In genomic region chr17:46056800-46057304, GRCh38 we compare ENCODE assay signal across 11 cellular contexts. TPM values are rescaled to one million over a fixed set of nuclear protein-coding genes. Genes with fewer than 3 reads are reported as not detected.
DNase-seq lines count a peak whose midpoint lies in the region; ATAC-seq, FAIRE-seq and TF ChIP-seq lines count a peak whose summit lies in the region.
"Had no signal": no experiment of that assay in that cellular context is flagged by ENCODE, and none has a peak within 500 bp of the region (broad histone marks: within the 10 kb centered on the region; RNA-seq: fewer than 3 reads in every experiment).

No MANE protein-coding gene starts in this region.

- H3K27ac Mint-ChIP-seq in CD14-positive monocyte (peak overlapping the region in 4 of 7 donors; percentile 2 to 47 (median 18)), natural killer cell (peak overlapping the region; percentile 27 to 37)
- H3K27ac Mint-ChIP-seq: activated CD4-positive, alpha-beta memory T cell treated with anti-CD3 and anti-CD28 coated beads for 36 hours had no signal

- intact Hi-C loops in CD14-positive monocyte (cut with micrococcal nuclease) (loop anchor here in 1 of 2 donors (10.0 kb wide), 1 partner anchor 138 kb away; the partner anchor contains the start of gene KANSL1), natural killer cell (cut with micrococcal nuclease) (no loop called here)

- H3K36me3 ChIP-seq in bronchial epithelial cell (ENCODE audit: control insufficient read depth, insufficient read depth, low read length), result peaks cover 2% of the 10 kb centered on the region
- peaks cover 0 to 5% of the 10 kb centered on the region in 2 donors for H3K36me3 ChIP-seq in small intestine (ENCODE audit: control insufficient read depth in 2 of 2, insufficient read depth in 2 of 2, low read length in 2 of 2)

- ATAC-seq in natural killer cell, result peak in 1 of 3 donors; percentile 21
- ATAC-seq in GM18511 (IDR thresholded peaks at IDR 0.05; ENCODE audit: unreplicated experiment), result no peak

- no peaks in the 10 kb centered on the region for H3K27me3 Mint-ChIP-seq in CD14-positive monocyte (ENCODE audit: low read depth in 3 of 3)
- no peaks in the 10 kb centered on the region for H3K27me3 Mint-ChIP-seq in natural killer cell (ENCODE audit: low read depth in 2 of 2)
- H3K27me3 Mint-ChIP-seq: activated CD4-positive, alpha-beta memory T cell treated with anti-CD3 and anti-CD28 coated beads for 36 hours had no signal

- H3K27me3 ChIP-seq in bronchial epithelial cell (ENCODE audit: control insufficient read depth, insufficient read depth, low read length) (no peaks in the 10 kb centered on the region), small intestine (ENCODE audit: control insufficient read depth in 2 of 2, insufficient read depth in 2 of 2, low read length in 2 of 2) (no peaks in the 10 kb centered on the region)

- no peak overlapping the region for H3K4me3 Mint-ChIP-seq in CD14-positive monocyte
- H3K4me3 Mint-ChIP-seq in natural killer cell, result no peak overlapping the region
- H3K4me3 Mint-ChIP-seq: activated CD4-positive, alpha-beta memory T cell treated with anti-CD3 and anti-CD28 coated beads for 36 hours had no signal

- no peak overlapping the region for H3K27ac ChIP-seq in small intestine (ENCODE audit: low read depth in 1 of 2, low read length in 1 of 2)

- H3K36me3 Mint-ChIP-seq in CD14-positive monocyte (peaks cover 43 to 55% of the 10 kb centered on the region in 2 donors), natural killer cell (no peaks in the 10 kb centered on the region)

- 64 to 88% (median 73%) methylated on average over 4 of the region's 4 CpGs for WGBS in small intestine, 3 donors

- no peaks in the 10 kb centered on the region for H3K9me3 ChIP-seq in small intestine (ENCODE audit: control insufficient read depth, low read depth)

- DNase-seq in CD14-positive monocyte (ENCODE audit: low spot score) (no peak), LHCN-M2 (ENCODE audit: low read depth) (peak; percentile 81), bronchial epithelial cell (ENCODE audit: low read depth) (peak; percentile 46), natural killer cell (no peak), retina (no peak), small intestine (no peak), NCI-H2227 (lab: John Stamatoyannopoulos, UW; ENCODE audit: unreplicated experiment) (no peak)
- DNase-seq: activated CD4-positive, alpha-beta memory T cell treated with anti-CD3 and anti-CD28 coated beads for 36 hours; effector memory CD4-positive, alpha-beta T cell had no signal

- TF ChIP-seq CTCF in CD14-positive monocyte (IDR thresholded peaks at IDR 0.05) (no peak), bronchial epithelial cell (IDR thresholded peaks at IDR 0.05; ENCODE audit: insufficient read depth, low read length, severe bottlenecking) (no peak), natural killer cell (IDR thresholded peaks at IDR 0.05) (no peak)

- FAIRE-seq in bronchial epithelial cell (lab: Jason Lieb, UNC) (no peak), small intestine (lab: Jason Lieb, UNC) (no peak)

- no peak overlapping the region for H3K4me3 ChIP-seq in bronchial epithelial cell (ENCODE audit: low read depth, low read length)
- no peak overlapping the region for H3K4me3 ChIP-seq in small intestine (ENCODE audit: low read depth in 1 of 2, low read length in 2 of 2)

- H3K9me3 Mint-ChIP-seq in CD14-positive monocyte (no peaks in the 10 kb centered on the region), natural killer cell (no peaks in the 10 kb centered on the region)

- peaks cover 0 to under 1% of the 10 kb centered on the region in 2 donors for H3K4me1 ChIP-seq in small intestine (ENCODE audit: control insufficient read depth in 2 of 2, insufficient read depth in 1 of 2, low read depth in 1 of 2, low read length in 1 of 2)

- H3K4me1 Mint-ChIP-seq in CD14-positive monocyte (peaks cover 3% of the 10 kb centered on the region), natural killer cell (peaks cover 30 to 42% of the 10 kb centered on the region in 2 donors)

RNA-seq across cellular contexts. Expression of gene STH, which starts 57.8 kb away (rescaled TPM):
- polyA plus RNA-seq in CD14-positive monocyte, result not detected
- total RNA-seq in LHCN-M2 (2014; rRNA removed), result not detected in 2 replicates
- not detected for polyA plus RNA-seq in LHCN-M2 (2012)
- not detected in 2 replicates for total RNA-seq in bronchial epithelial cell
- total RNA-seq in natural killer cell, result not detected
- not detected for polyA plus RNA-seq in small intestine
- total RNA-seq: activated CD4-positive, alpha-beta memory T cell treated with anti-CD3 and anti-CD28 coated beads for 36 hours; mononuclear cell had no signal

Comparison
In these comparisons a context has a peak if more than half of its experiments do, and no peak if none do; other contexts are left out.
1. DNase-seq: peak in LHCN-M2 (single experiment) and bronchial epithelial cell (single experiment); none in CD14-positive monocyte (single experiment), natural killer cell (single experiment), retina (single experiment), small intestine (single experiment) and NCI-H2227 (single experiment).